Comparison of ENCODE assay signal across 1 cellular context in the genomic region with DNA sequence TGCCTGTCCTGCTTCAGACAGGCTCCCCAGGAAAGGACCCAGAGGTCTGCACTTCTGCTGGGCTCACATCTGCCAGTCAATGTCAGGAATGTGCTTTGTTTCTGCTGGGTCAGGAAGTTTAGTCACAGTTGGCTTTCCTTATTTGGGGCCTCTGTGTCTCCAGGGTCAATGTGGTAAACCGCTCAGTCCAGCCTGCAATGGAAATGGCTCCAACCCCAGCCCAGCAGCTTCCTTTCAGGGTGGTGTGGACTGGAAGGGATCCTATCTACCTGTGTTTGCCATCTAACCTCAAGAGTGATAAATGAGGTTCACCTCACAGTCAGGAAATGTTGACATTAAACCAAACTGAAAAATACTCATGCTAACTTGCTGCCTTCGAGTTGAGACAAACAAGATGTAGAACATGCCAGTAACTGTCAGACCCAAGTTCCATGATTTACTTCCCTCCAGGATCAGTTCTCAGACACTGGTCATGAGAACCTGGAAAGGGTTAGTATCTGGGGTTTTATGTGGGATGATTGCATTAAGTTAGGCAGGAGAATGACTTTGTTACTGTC.
A peak's percentile ranks its signal among the peaks of the same experiment; 100 is the strongest.
TF ChIP-seq lines count a peak whose summit lies in the region.

No MANE protein-coding gene starts in this region.

TF ChIP-seq in WTC11, 78 proteins besides CTCF, POLR2A, EP300 and RAD21 (continued from another document):
- TF ChIP-seq ZNF532 (CRISPR knock-in tag; IDR thresholded peaks at IDR 0.05; ENCODE audit: borderline replicate concordance) (peak; percentile 66; the same call in 1 of the 2 replicates), ZNF423 (CRISPR knock-in tag; IDR thresholded peaks at IDR 0.05) (no peak), NFE2L1 (CRISPR knock-in tag; IDR thresholded peaks at IDR 0.05) (no peak), EMX1 (CRISPR knock-in tag; IDR thresholded peaks at IDR 0.05) (0 out of 2 replicates have a peak, but pooled peaks have one; percentile 1), PRDM15 (CRISPR knock-in tag; IDR thresholded peaks at IDR 0.05) (0 out of 2 replicates have a peak, but pooled peaks have one; percentile 36), SOX15 (CRISPR knock-in tag; IDR thresholded peaks at IDR 0.05) (no peak), ZNF512 (CRISPR knock-in tag; IDR thresholded peaks at IDR 0.05; ENCODE audit: borderline replicate concordance) (no peak), GRHL2 (CRISPR knock-in tag; IDR thresholded peaks at IDR 0.05; ENCODE audit: insufficient replicate concordance, severe bottlenecking) (no peak), CDX4 (CRISPR knock-in tag; IDR thresholded peaks at IDR 0.05; ENCODE audit: borderline replicate concordance) (no peak), CREM (CRISPR knock-in tag; IDR thresholded peaks at IDR 0.05) (0 out of 2 replicates have a peak, but pooled peaks have one; percentile 21), SP1 (CRISPR knock-in tag; conservative IDR thresholded peaks at IDR 0.05) (no peak), NFYB (CRISPR knock-in tag; conservative IDR thresholded peaks at IDR 0.05; ENCODE audit: low read depth) (no peak), FOXP4 (CRISPR knock-in tag; IDR thresholded peaks at IDR 0.05) (no peak), FOXP1 (CRISPR knock-in tag; IDR thresholded peaks at IDR 0.05; ENCODE audit: borderline replicate concordance) (no peak), MXD4 (CRISPR knock-in tag; IDR thresholded peaks at IDR 0.05; ENCODE audit: borderline replicate concordance) (no peak), ZNF219 (CRISPR knock-in tag; IDR thresholded peaks at IDR 0.05; ENCODE audit: borderline replicate concordance) (no peak), CREB1 (CRISPR knock-in tag; IDR thresholded peaks at IDR 0.05) (no peak)
